Comparison of ENCODE assay signal across 7 cellular contexts in the genomic region with DNA sequence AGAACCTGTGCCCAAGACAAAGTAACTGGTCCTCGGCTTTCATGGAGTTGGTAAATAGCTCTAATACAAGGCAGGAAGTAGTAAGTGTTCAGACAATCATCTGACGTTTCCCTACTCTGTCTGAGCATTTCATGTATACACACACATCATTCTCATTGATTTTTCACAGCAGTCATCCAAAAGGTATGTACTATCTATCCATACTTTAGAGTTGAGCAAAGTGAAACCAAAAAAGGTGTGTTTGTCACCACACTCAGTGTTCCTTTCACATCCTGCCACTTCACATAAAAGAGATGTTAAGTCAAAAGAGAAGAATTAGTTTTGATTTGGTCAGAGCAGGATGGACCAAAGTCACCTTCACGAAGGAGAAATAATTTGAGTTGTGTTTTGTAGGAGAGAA. TPM values are rescaled to one million over a fixed set of nuclear protein-coding genes. Genes with fewer than 3 reads are reported as not detected.
DNase-seq lines count a peak whose midpoint lies in the region; ATAC-seq and TF ChIP-seq lines count a peak whose summit lies in the region.
"Not testable (repeated sequence)": the region's sequence is repeated elsewhere in the genome, so short reads cannot be mapped to it uniquely, and the experiment has no call there.

No MANE protein-coding gene starts in this region.

- not testable (repeated sequence) for H3K4me1 ChIP-seq in PC-3 (ENCODE audit: insufficient read depth, low read length); foreskin keratinocyte

- not testable (repeated sequence) for H3K9me2 ChIP-seq in PC-3 (replicated peaks; ENCODE audit: low read length)

- H3K9ac ChIP-seq in PC-3 (ENCODE audit: low read length), result not testable (repeated sequence)

- not testable (repeated sequence) for H3K36me3 ChIP-seq in PC-3 (ENCODE audit: low read depth, low read length)

- not testable (repeated sequence) for H3K9me3 Mint-ChIP-seq in activated T-cell treated with anti-CD3 and anti-CD28 coated beads, Interleukin-2, amount 50 U/mL, for 4 hours

- H3K4me3 Mint-ChIP-seq in activated T-cell treated with anti-CD3 and anti-CD28 coated beads, Interleukin-2, amount 50 U/mL, for 4 hours, result not testable (repeated sequence)

- not testable (repeated sequence) for BruUV-seq in PC-3 (replicated peaks; lab: Mats Ljungman, UMichigan)

- H3K27me3 Mint-ChIP-seq in activated T-cell treated with anti-CD3 and anti-CD28 coated beads, Interleukin-2, amount 50 U/mL, for 4 hours (ENCODE audit: low read depth), result not testable (repeated sequence)

- ATAC-seq in GM18498 (IDR thresholded peaks at IDR 0.05; ENCODE audit: unreplicated experiment) (peak; percentile 61), GM18909 (IDR thresholded peaks at IDR 0.05; ENCODE audit: poor library complexity, unreplicated experiment) (peak; percentile 58), GM19468 (IDR thresholded peaks at IDR 0.05; ENCODE audit: extremely low read depth, unreplicated experiment) (peak; percentile 59), HG03095 (IDR thresholded peaks at IDR 0.05; ENCODE audit: unreplicated experiment) (peak; percentile 51), PC-3 (peak; percentile 89), foreskin keratinocyte (peak; percentile 55)
- ATAC-seq in activated T-cell treated with anti-CD3 and anti-CD28 coated beads, Interleukin-2, amount 50 U/mL, for 4 hours, result peak; percentile 59 to 65

- TF ChIP-seq CTCF in PC-3 (conservative IDR thresholded peaks at IDR 0.05; ENCODE audit: low read depth, low read length); foreskin keratinocyte (conservative IDR thresholded peaks at IDR 0.05): not testable (repeated sequence)

- DNase-seq in PC-3; activated T-cell treated with anti-CD3 and anti-CD28 coated beads, Interleukin-2, amount 50 U/mL, for 4 hours; foreskin keratinocyte: not testable (repeated sequence)

- intact Hi-C loops in PC-3 (cut with micrococcal nuclease), result not testable (repeated sequence)

- H3K4me3 ChIP-seq in PC-3 (ENCODE audit: low read length), result not testable (repeated sequence)

- H4K20me1 ChIP-seq in PC-3 (ENCODE audit: low read length), result not testable (repeated sequence)

- not testable (repeated sequence) for H3K4me1 Mint-ChIP-seq in activated T-cell treated with anti-CD3 and anti-CD28 coated beads, Interleukin-2, amount 50 U/mL, for 4 hours (ENCODE audit: low read depth)

- not testable (repeated sequence) for H3K27me3 ChIP-seq in PC-3 (ENCODE audit: low read length); foreskin keratinocyte

- CTCF ChIA-PET in PC-3 (lab: Charles Lee), result not testable (repeated sequence)

- not testable (repeated sequence) for H2AFZ ChIP-seq in PC-3 (ENCODE audit: low read length)

- POLR2A ChIA-PET in PC-3 (lab: Charles Lee; ENCODE audit: unreplicated experiment), result not testable (repeated sequence)

- not testable (repeated sequence) for H3K4me2 ChIP-seq in PC-3 (ENCODE audit: low read length)

- not testable (repeated sequence) for H3K9me3 ChIP-seq in PC-3 (ENCODE audit: low read length)

- not testable (repeated sequence) for H3K36me3 Mint-ChIP-seq in activated T-cell treated with anti-CD3 and anti-CD28 coated beads, Interleukin-2, amount 50 U/mL, for 4 hours (ENCODE audit: insufficient read depth)

- not testable (repeated sequence) for H3K27ac ChIP-seq in PC-3 (ENCODE audit: low read length); foreskin keratinocyte

- H3K79me2 ChIP-seq in PC-3 (ENCODE audit: low read length), result not testable (repeated sequence)

- H3F3A ChIP-seq in PC-3 (ENCODE audit: low read length, unreplicated experiment), result not testable (repeated sequence)

RNA-seq across cellular contexts. Expression of gene GOLGA8B, which starts 33.3 kb away (rescaled TPM):
- total RNA-seq in PC-3 (2014; rRNA removed), result 50.0 and 51.0 TPM in 2 replicates
- total RNA-seq in activated T-cell treated with anti-CD3 and anti-CD28 coated beads, Interleukin-2, amount 50 U/mL, for 4 hours, result 100 to 1,000 TPM in 2 of 3 donors, 10 to 100 TPM in 1; 65.5 to 159 (median 135) TPM
- 26.5 and 36.5 TPM in 2 replicates for total RNA-seq in foreskin keratinocyte
- polyA plus RNA-seq in foreskin keratinocyte, result 6.1 and 7.1 TPM in 2 replicates
